In genomic region chr3:170982733-170983132, GRCh38 we compare ENCODE assay signal across 15 cellular contexts.
DNase-seq lines count a peak whose midpoint lies in the region; ATAC-seq lines count a peak whose summit lies in the region.
"Had no signal": no experiment of that assay in that cellular context is flagged by ENCODE, and none has a peak within 500 bp of the region (broad histone marks: within the 10 kb centered on the region; RNA-seq: fewer than 3 reads in every experiment).

No MANE protein-coding gene starts in this region.

- H3K36me3 ChIP-seq in effector memory CD4-positive, alpha-beta T cell (ENCODE audit: control insufficient read depth, insufficient read depth, low read length), result no peaks in the 10 kb centered on the region

- H3K9me3 ChIP-seq in effector memory CD4-positive, alpha-beta T cell (ENCODE audit: control insufficient read depth, low read length), result no peaks in the 10 kb centered on the region

- no peaks in the 10 kb centered on the region for H3K27me3 ChIP-seq in effector memory CD4-positive, alpha-beta T cell (replicated peaks; ENCODE audit: control insufficient read depth, insufficient read depth, low read length, poor library complexity, severe bottlenecking)

- no peak overlapping the region for H3K27ac ChIP-seq in effector memory CD4-positive, alpha-beta T cell (ENCODE audit: insufficient read depth, low read length, poor library complexity, severe bottlenecking)

- DNase-seq in activated CD4-positive, alpha-beta T cell treated with anti-CD3 and anti-CD28 coated beads, Interleukin-2, amount 50 U/mL, for 48 hours, result no peak
- DNase-seq in activated T-cell treated with anti-CD3 and anti-CD28 coated beads for 4 hours, result no peak
- no peak for DNase-seq in NCI-H774 (lab: John Stamatoyannopoulos, UW)
- DNase-seq in effector memory CD4-positive, alpha-beta T cell, result no peak
- DNase-seq: cerebellar nuclear complex; DMS153; hypothalamus; left ventricle myocardium superior; NCI-H510A; SHP77; stimulated activated CD4-positive, alpha-beta T cell treated with anti-CD3 and anti-CD28 coated beads, Interleukin-12 subunit alpha, Interleukin-12 subunit beta, amount 100 ng/mL, for 4 hours had no signal

- ATAC-seq in GM18508 (IDR thresholded peaks at IDR 0.05; ENCODE audit: insufficient read depth, unreplicated experiment), result peak; percentile 99
- ATAC-seq in GM19467 (IDR thresholded peaks at IDR 0.05; ENCODE audit: unreplicated experiment), result peak; percentile 97
- ATAC-seq in HG02763 (IDR thresholded peaks at IDR 0.05; ENCODE audit: unreplicated experiment), result peak; percentile 98
- peak; percentile 98 for ATAC-seq in HG03354 (IDR thresholded peaks at IDR 0.05; ENCODE audit: poor library complexity, severe bottlenecking, unreplicated experiment)
- ATAC-seq: left ventricle myocardium superior had no signal

- no peak overlapping the region for H3K4me3 ChIP-seq in effector memory CD4-positive, alpha-beta T cell (ENCODE audit: insufficient read depth, low read depth, low read length, poor library complexity, severe bottlenecking)

- H3K4me1 ChIP-seq in effector memory CD4-positive, alpha-beta T cell (ENCODE audit: control insufficient read depth, insufficient read depth, low read length, poor library complexity, severe bottlenecking), result no peaks in the 10 kb centered on the region
